In the genomic region with DNA sequence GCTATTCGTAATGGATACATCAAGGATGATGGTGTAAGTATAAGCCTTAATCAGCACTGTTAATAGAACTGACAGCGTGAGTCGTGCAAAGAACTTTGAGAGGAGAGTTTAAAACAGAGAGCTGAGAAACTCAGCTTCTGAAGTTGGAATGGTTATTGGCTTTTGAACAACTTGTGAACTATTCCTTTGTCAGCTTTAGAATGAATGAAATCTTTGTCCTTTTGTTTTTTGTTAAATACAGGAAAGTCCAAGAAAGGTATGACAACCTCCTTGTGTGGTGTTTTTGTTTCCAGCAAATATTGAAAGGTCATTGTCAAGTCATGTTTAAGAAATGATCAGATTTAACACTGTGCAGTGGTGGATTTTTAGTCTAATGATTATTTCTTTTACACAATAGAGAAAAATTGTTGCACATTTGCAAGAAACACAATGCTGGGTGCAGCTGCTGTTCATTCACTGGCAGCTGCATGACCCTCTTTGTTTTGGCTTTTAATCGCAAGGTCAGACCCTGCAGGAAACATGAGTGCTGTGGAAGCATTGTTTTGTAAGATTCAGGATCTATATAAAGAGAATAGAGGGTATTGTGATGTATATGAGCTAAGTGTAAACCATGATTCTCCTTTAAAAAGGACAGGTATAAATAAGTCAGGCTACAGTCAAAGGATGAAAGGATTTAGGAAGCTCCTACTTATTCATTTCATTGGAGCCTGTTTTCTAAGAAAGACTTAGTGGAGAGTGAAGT, we compare ENCODE assay signal across 17 cellular contexts. TPM values are rescaled to one million over a fixed set of nuclear protein-coding genes. Genes with fewer than 3 reads are reported as not detected.
A peak's percentile ranks its signal among the peaks of the same experiment; 100 is the strongest.
DNase-seq lines count a peak whose midpoint lies in the region; ATAC-seq and TF ChIP-seq lines count a peak whose summit lies in the region.
"Had no signal": no experiment of that assay in that cellular context is flagged by ENCODE, and none has a peak within 500 bp of the region (broad histone marks: within the 10 kb centered on the region; RNA-seq: fewer than 3 reads in every experiment).

No MANE protein-coding gene starts in this region.

- no peak for TF ChIP-seq CTCF in mammary epithelial cell (conservative IDR thresholded peaks at IDR 0.05 in 1 of 2, IDR thresholded peaks at IDR 0.05 in 1 of 2; ENCODE audit: extremely low read depth in 1 of 2, insufficient read depth in 1 of 2, low read depth in 1 of 2, low read length in 2 of 2)
- no peak for TF ChIP-seq CTCF in breast epithelium (IDR thresholded peaks at IDR 0.05)
- no peak for TF ChIP-seq CTCF in transverse colon (IDR thresholded peaks at IDR 0.05)

- H3K9me3 ChIP-seq in mammary epithelial cell (replicated peaks; ENCODE audit: insufficient read depth, low read length) (no peaks in the 10 kb centered on the region), breast epithelium (no peaks in the 10 kb centered on the region), iPS-20b (ENCODE audit: insufficient read depth, low read depth, low read length) (no peaks in the 10 kb centered on the region), transverse colon (no peaks in the 10 kb centered on the region)
- H3K9me3 ChIP-seq: thoracic aorta had no signal

- WGBS in mammary epithelial cell (ENCODE audit: low coverage, missing lambda C conversion rate), result 31% methylated on average over 4 of the region's 4 CpGs
- 74 to 88% methylated on average over 3 to 4 of the region's 4 CpGs for WGBS in transverse colon (ENCODE audit: low coverage in 1 of 2), 2 donors

- no peak overlapping the region for H3K4me3 ChIP-seq in mammary epithelial cell (replicated peaks in 1 of 3; ENCODE audit: insufficient read depth in 1 of 3, low read depth in 2 of 3, low read length in 3 of 3)
- H3K4me3 ChIP-seq in breast epithelium, result no peak overlapping the region
- peak overlapping the region; percentile 31; the same call in 1 of the 2 replicates for H3K4me3 ChIP-seq in iPS-20b (ENCODE audit: low read length)
- no peak overlapping the region for H3K4me3 ChIP-seq in transverse colon
- H3K4me3 ChIP-seq: thoracic aorta had no signal

- no peaks in the 10 kb centered on the region for H3K79me2 ChIP-seq in mammary epithelial cell (ENCODE audit: insufficient read depth, low read length)

- H3K9ac ChIP-seq in mammary epithelial cell (ENCODE audit: insufficient read depth, low read length) (no peak overlapping the region), iPS-20b (ENCODE audit: low read depth, low read length) (no peak overlapping the region)

- intact Hi-C loops in mammary epithelial cell (cut with micrococcal nuclease) (no loop called here), breast epithelium (cut with DNase I; ENCODE audit: low total_unique reads) (loop anchor here (10.0 kb wide), 1 partner anchor 668 kb away; no protein-coding TSS in a partner anchor), transverse colon (cut with DNase I; ENCODE audit: low total_unique reads) (no loop called here)

- no peaks in the 10 kb centered on the region for H3K27me3 ChIP-seq in mammary epithelial cell (ENCODE audit: insufficient read depth, low read length)
- no peaks in the 10 kb centered on the region for H3K27me3 ChIP-seq in breast epithelium
- H3K27me3 ChIP-seq in iPS-20b (ENCODE audit: insufficient read depth, low read length), result peaks cover 7% of the 10 kb centered on the region; the same call in 1 of the 2 replicates
- no peaks in the 10 kb centered on the region for H3K27me3 ChIP-seq in transverse colon

- CTCF ChIA-PET in mammary epithelial cell (lab: Charles Lee; ENCODE audit: low non-redundant PET), result no interaction called here

- no peak overlapping the region for H2AFZ ChIP-seq in mammary epithelial cell (ENCODE audit: low read depth, low read length)

- no peak for TF ChIP-seq EP300 in transverse colon (IDR thresholded peaks at IDR 0.05; ENCODE audit: low read depth)

- ATAC-seq in GM18511 (IDR thresholded peaks at IDR 0.05; ENCODE audit: unreplicated experiment), result no peak
- ATAC-seq: left cardiac atrium had no signal

- H3K27ac ChIP-seq in mammary epithelial cell (ENCODE audit: insufficient read depth, low read depth, low read length) (no peak overlapping the region), breast epithelium (no peak overlapping the region), iPS-20b (ENCODE audit: low read length) (no peak overlapping the region), transverse colon (no peak overlapping the region)
- H3K27ac ChIP-seq: thoracic aorta had no signal

- TF ChIP-seq POLR2A in breast epithelium (IDR thresholded peaks at IDR 0.05), result no peak
- TF ChIP-seq POLR2A in transverse colon (IDR thresholded peaks at IDR 0.05), result no peak

- H4K20me1 ChIP-seq in mammary epithelial cell (ENCODE audit: insufficient read depth, low read length), result no peaks in the 10 kb centered on the region

- H3K4me1 ChIP-seq in mammary epithelial cell (ENCODE audit: insufficient read depth, low read length) (no peaks in the 10 kb centered on the region), breast epithelium (peaks cover 0 to 6% of the 10 kb centered on the region in 2 donors), iPS-20b (ENCODE audit: insufficient read depth, low read length) (peaks cover 34% of the 10 kb centered on the region), transverse colon (peaks cover 0 to 5% (median 0%) of the 10 kb centered on the region in 4 donors)

- in situ Hi-C loops in mammary epithelial cell (cut with MboI; ENCODE audit: low sequenced_read_pairs in 2 of 2), result loop anchor here in 1 of 2 donors (25.0 kb wide), 1 partner anchor 245 kb away; no protein-coding TSS in a partner anchor
- in situ Hi-C loops in transverse colon (cut with MboI; ENCODE audit: low pct_ligation_motif_present in 1 of 4, low pct_unique_long_range_greater_than_20kb in 1 of 4, low sequenced_read_pairs in 3 of 4), result no loop called here

- dilution Hi-C loops in mammary epithelial cell (cut with HindIII; ENCODE audit: low sequenced_read_pairs), result loop anchor here (5.0 to 25.0 kb wide), 2 partner anchors 45 to 245 kb away; no protein-coding TSS in a partner anchor

- peak; percentile 62 for DNase-seq in mammary epithelial cell
- no peak for DNase-seq in breast epithelium (ENCODE audit: low spot score in 2 of 2)
- DNase-seq in SHP77 (lab: John Stamatoyannopoulos, UW), result peak; percentile 56 to 58
- DNase-seq in occipital lobe (lab: John Stamatoyannopoulos, UW), result no peak
- DNase-seq in transverse colon, result no peak
- DNase-seq in DMS 273 treated with DMSO at 0.1 percent for 48 hours (lab: John Stamatoyannopoulos, UW), result no peak
- DNase-seq: activated CD8-positive, alpha-beta memory T cell treated with anti-CD3 and anti-CD28 coated beads for 24 hours; activated effector memory CD4-positive, alpha-beta T cell treated with Interleukin-2 at 50 U/mL for 16 hours; amygdala; CD8-positive, alpha-beta memory T cell; erythroblast; left cardiac atrium had no signal

- BruUV-seq in mammary epithelial cell (replicated peaks; lab: Mats Ljungman, UMichigan), result no TSS peak

- no peak overlapping the region for H3K4me2 ChIP-seq in mammary epithelial cell (ENCODE audit: insufficient read depth, low read depth, low read length)

- H3K36me3 ChIP-seq in mammary epithelial cell (ENCODE audit: insufficient read depth, low read length) (peaks cover 22% of the 10 kb centered on the region), breast epithelium (no peaks in the 10 kb centered on the region), iPS-20b (ENCODE audit: insufficient read depth, low read depth, low read length) (peaks cover 3% of the 10 kb centered on the region; the same call in 1 of the 2 replicates), transverse colon (no peaks in the 10 kb centered on the region)

RNA-seq across cellular contexts. Expression of a gene that starts 21.7 kb away (rescaled TPM):
- 10 to 100 TPM; 14.8 to 23.1 TPM for total RNA-seq in mammary epithelial cell
- 18.5 TPM for polyA plus RNA-seq in mammary epithelial cell
- polyA minus RNA-seq in mammary epithelial cell, result 8.7 TPM
- total RNA-seq in breast epithelium, result 10 to 100 TPM; 17.3 to 28.5 (median 22.6) TPM
- 89.5 TPM for total RNA-seq in occipital lobe
- total RNA-seq in transverse colon, result 10 to 100 TPM in 2 of 4 donors, 1 to 10 TPM in 2; 2.2 to 23.3 (median 9.3) TPM

RNA-seq across cellular contexts. Expression of a gene that starts 41.6 kb away (rescaled TPM):
- total RNA-seq in mammary epithelial cell (1 to 10 TPM in 1 of 2 donors, under 1 TPM in 1; 0.50 to 5.3 TPM), breast epithelium (not detected), occipital lobe (151 TPM), transverse colon (1 to 10 TPM in 1 of 4 donors, under 1 TPM in 2, not detected in 1; 0.64 to 1.5 (median 0.68) TPM)
- polyA plus RNA-seq in mammary epithelial cell, result 16.4 TPM
- 21.2 TPM for polyA minus RNA-seq in mammary epithelial cell
- total RNA-seq: CD8-positive, alpha-beta memory T cell; chondrocyte; left cardiac atrium; OCI-LY7; thoracic aorta had no signal
- polyA plus RNA-seq: CD8-positive, alpha-beta memory T cell had no signal

Comparison
In these comparisons a context has a peak if more than half of its experiments do, and no peak if none do; other contexts are left out.
1. DNase-seq: peak in mammary epithelial cell (single experiment) and SHP77 (2 of 2); none in breast epithelium (0 of 2), occipital lobe (single experiment), transverse colon (single experiment) and DMS 273 treated with DMSO at 0.1 percent for 48 hours (single experiment).
2. RNA of a gene that starts 41.6 kb away (total RNA-seq): 151 TPM in occipital lobe (single experiment); 0.50 to 5.3 TPM in mammary epithelial cell, 0.64 to 1.5 TPM in transverse colon and not detected in breast epithelium; every median in the first group is over 10 times any median in the second.